32 cellular contexts compared by ENCODE assay signal in genomic region chr1:33660244-33660643, GRCh38.
DNase-seq lines count a peak whose midpoint lies in the region; ATAC-seq, FAIRE-seq and TF ChIP-seq lines count a peak whose summit lies in the region.
"Had no signal": no experiment of that assay in that cellular context is flagged by ENCODE, and none has a peak within 500 bp of the region (broad histone marks: within the 10 kb centered on the region; RNA-seq: fewer than 3 reads in every experiment).

No MANE protein-coding gene starts in this region.

- POLR2A ChIA-PET in A673 (lab: Charles Lee; ENCODE audit: low non-redundant PET) = no interaction called here

- H3K36me3 ChIP-seq in bronchial epithelial cell (ENCODE audit: control insufficient read depth, insufficient read depth, low read length) (no peaks in the 10 kb centered on the region), A673 (ENCODE audit: insufficient read depth, low read length, poor library complexity, severe bottlenecking) (no peaks in the 10 kb centered on the region)
- H3K36me3 ChIP-seq: BLaER1, SJSA1, tibial artery had no signal

- H3K4me1 Mint-ChIP-seq in T-helper 17 cell = peaks cover 3% of the 10 kb centered on the region
- H3K4me1 Mint-ChIP-seq: mesothelial cell of epicardium; naive thymus-derived CD4-positive, alpha-beta T cell had no signal

- peaks cover 2% of the 10 kb centered on the region for H3K36me3 Mint-ChIP-seq in T-helper 17 cell (ENCODE audit: low read depth)
- H3K36me3 Mint-ChIP-seq: mesothelial cell of epicardium; naive thymus-derived CD4-positive, alpha-beta T cell had no signal

- FAIRE-seq in bronchial epithelial cell (lab: Jason Lieb, UNC) = no peak
- FAIRE-seq: colon, GM12878, H54, kidney, RCC 7860 had no signal

- no peak overlapping the region for H3K4me3 Mint-ChIP-seq in T-helper 17 cell
- H3K4me3 Mint-ChIP-seq: activated T-helper 1 cell treated with anti-CD3 and anti-CD28 coated beads, Interleukin-12 subunit alpha, Interleukin-12 subunit beta, Interleukin-2, Interleukin-4 antibody, amounts not matched to agents 30 ng/mL and 10 ng/mL and 1 ng/mL, durations not matched to agents 14 hours and 24 hours and 36 hours; mesothelial cell of epicardium; naive thymus-derived CD4-positive, alpha-beta T cell; stimulated activated naive CD8-positive, alpha-beta T cell treated with anti-CD3 and anti-CD28 coated beads, Interleukin-15, Interleukin-2, amounts not matched to agents 100 ng/mL and 50 ng/mL, for 24 hours had no signal

- H3K27me3 ChIP-seq in bronchial epithelial cell (ENCODE audit: control insufficient read depth, insufficient read depth, low read length) (no peaks in the 10 kb centered on the region), A673 (replicated peaks; ENCODE audit: insufficient read depth, low read depth, low read length, poor library complexity) (no peaks in the 10 kb centered on the region)
- H3K27me3 ChIP-seq: BLaER1, SJSA1, tibial artery had no signal

- no peak overlapping the region for H3K27ac Mint-ChIP-seq in T-helper 17 cell
- H3K27ac Mint-ChIP-seq: activated T-helper 1 cell treated with anti-CD3 and anti-CD28 coated beads, Interleukin-12 subunit alpha, Interleukin-12 subunit beta, Interleukin-2, Interleukin-4 antibody, amounts not matched to agents 30 ng/mL and 10 ng/mL and 1 ng/mL, durations not matched to agents 14 hours and 24 hours and 36 hours; mesothelial cell of epicardium; naive thymus-derived CD4-positive, alpha-beta T cell; progenitor cell of endocrine pancreas; stimulated activated naive CD8-positive, alpha-beta T cell treated with anti-CD3 and anti-CD28 coated beads, Interleukin-15, Interleukin-2, amounts not matched to agents 100 ng/mL and 50 ng/mL, for 24 hours had no signal

- H3K27ac ChIP-seq in 22Rv1 (peak overlapping the region; percentile 42), A673 (ENCODE audit: low read depth, low read length, poor library complexity, severe bottlenecking) (no peak overlapping the region)
- H3K27ac ChIP-seq: BLaER1, epithelial cell of prostate, SJSA1, tibial artery had no signal

- peaks cover 36% of the 10 kb centered on the region for H3K27me3 Mint-ChIP-seq in T-helper 17 cell

- ATAC-seq in T-helper 17 cell = no peak
- ATAC-seq: activated CD4-positive, CD25-positive, alpha-beta regulatory T cell treated with anti-CD3 and anti-CD28 coated beads, Interleukin-2, amount 50 U/mL, for 24 hours; GM12878; naive thymus-derived CD4-positive, alpha-beta T cell had no signal

- CTCF ChIA-PET in A673 (lab: Charles Lee) = interaction anchor here (1.3 kb wide), 1 partner anchor 27 kb away, joined by 3 read pairs; no protein-coding TSS in a partner anchor

- H3K4me3 ChIP-seq in bronchial epithelial cell (ENCODE audit: low read depth, low read length) (no peak overlapping the region), A673 (ENCODE audit: low read depth, low read length, poor library complexity, severe bottlenecking) (no peak overlapping the region)
- H3K4me3 ChIP-seq: BLaER1, GM12878, SJSA1, tibial artery had no signal

- H3K9me3 ChIP-seq in A673 (ENCODE audit: low read depth, low read length, poor library complexity, severe bottlenecking) = no peaks in the 10 kb centered on the region
- H3K9me3 ChIP-seq in T-helper 17 cell (ENCODE audit: control insufficient read depth, low read length, poor library complexity, severe bottlenecking) = no peaks in the 10 kb centered on the region
- H3K9me3 ChIP-seq: BLaER1, SJSA1, tibial artery had no signal

- intact Hi-C loops in A673 (cut with micrococcal nuclease; ENCODE audit: unreplicated experiment) = no loop called here

- H3K4me1 ChIP-seq in A673 (ENCODE audit: insufficient read depth, low read length, poor library complexity, severe bottlenecking) = peaks cover 7% of the 10 kb centered on the region
- H3K4me1 ChIP-seq: SJSA1, tibial artery had no signal

- no TSS peak for BruUV-seq in A673 (replicated peaks; lab: Mats Ljungman, UMichigan)

- DNase-seq in DMS53 treated with DMSO at 0.1 percent for 48 hours (lab: John Stamatoyannopoulos, UW; ENCODE audit: unreplicated experiment) (peak; percentile 32), NCI-H510A (lab: John Stamatoyannopoulos, UW) (peak; percentile 37), bronchial epithelial cell (ENCODE audit: low read depth) (peak; percentile 6), A673 (ENCODE audit: low spot score) (no peak), T-helper 17 cell (no peak), NCI-H1694 treated with DMSO at 0.1 percent for 48 hours (lab: John Stamatoyannopoulos, UW) (no peak), SIG-M5 (lab: John Stamatoyannopoulos, UW) (no peak)
- DNase-seq: ACHN; activated CD4-positive, alpha-beta T cell treated with anti-CD3 and anti-CD28 coated beads, Interleukin-2, amount 50 U/mL, for 48 hours; activated CD8-positive, alpha-beta memory T cell treated with anti-CD3 and anti-CD28 coated beads, Interleukin-2, amount 50 U/mL, for 4 hours; activated naive CD4-positive, alpha-beta T cell treated with anti-CD3 and anti-CD28 coated beads, Interleukin-2, amount 50 U/mL, for 16 hours; effector CD8-positive, alpha-beta T cell; IMR-90; kidney; naive thymus-derived CD4-positive, alpha-beta T cell; NCI-H1105; NCI-H524; T-helper 1 cell; tibial artery had no signal

- TF ChIP-seq CTCF in 22Rv1 (IDR thresholded peaks at IDR 0.05) (no peak), bronchial epithelial cell (IDR thresholded peaks at IDR 0.05; ENCODE audit: insufficient read depth, low read length, severe bottlenecking) (no peak), A673 (conservative IDR thresholded peaks at IDR 0.05; ENCODE audit: low read depth, low read length) (no peak)

Comparison
In these comparisons a context has a peak if more than half of its experiments do, and no peak if none do; other contexts are left out.
1. DNase-seq: peak in DMS53 treated with DMSO at 0.1 percent for 48 hours (single experiment), NCI-H510A (single experiment) and bronchial epithelial cell (single experiment); none in A673 (single experiment), T-helper 17 cell (0 of 3), NCI-H1694 treated with DMSO at 0.1 percent for 48 hours (single experiment) and SIG-M5 (single experiment).